ENCODE assay signal across 8 cellular contexts in genomic region chr2:55617160-55618024, GRCh38. TPM values are rescaled to one million over a fixed set of nuclear protein-coding genes. Genes with fewer than 3 reads are reported as not detected.
DNase-seq lines count a peak whose midpoint lies in the region; ATAC-seq and TF ChIP-seq lines count a peak whose summit lies in the region.

Gene PPP4R3B, minus strand, starts transcription at chr2:55617622. Its CDS starts 337 bp downstream, at chr2:55617285.

- peaks cover 0 to 19% of the 10 kb centered on the region in 2 experiments; a peak in 2 of 4 replicates for H3K4me1 ChIP-seq in SK-N-SH (ENCODE audit: control insufficient read depth in 1 of 2, insufficient read depth in 2 of 2, low read depth in 1 of 2, low read length in 1 of 2)
- peaks cover 19% of the 10 kb centered on the region for H3K4me1 ChIP-seq in osteoblast (ENCODE audit: insufficient read depth, low read length)
- peaks cover 22% of the 10 kb centered on the region for H3K4me1 ChIP-seq in thymus (ENCODE audit: control insufficient read depth, insufficient read depth, low read length)

- no peak within 1 kb of the TSS for H3K27ac Mint-ChIP-seq in activated naive CD4-positive, alpha-beta T cell treated with anti-CD3 and anti-CD28 coated beads, Interleukin-2, amount 50 U/mL, for 72 hours
- no peak within 1 kb of the TSS for H3K27ac Mint-ChIP-seq in glutamatergic neuron (ENCODE audit: unreplicated experiment)

- under 1% methylated on average over 48 of the region's 83 CpGs for WGBS in SK-N-SH (ENCODE audit: low lambda C conversion rate)
- under 1% methylated on average over 83 of the region's 83 CpGs for WGBS in thymus

- no peaks in the 10 kb centered on the region for H3K9me3 Mint-ChIP-seq in activated naive CD4-positive, alpha-beta T cell treated with anti-CD3 and anti-CD28 coated beads, Interleukin-2, amount 50 U/mL, for 72 hours
- H3K9me3 Mint-ChIP-seq in glutamatergic neuron (ENCODE audit: unreplicated experiment): peaks cover 5% of the 10 kb centered on the region

- H3K36me3 ChIP-seq in SK-N-SH (replicated peaks in 1 of 2; ENCODE audit: control insufficient read depth in 1 of 2, insufficient read depth in 2 of 2, low read length in 1 of 2): peaks cover 24 to 26% of the 10 kb centered on the region in 2 experiments
- H3K36me3 ChIP-seq in osteoblast (ENCODE audit: insufficient read depth, low read length): peaks cover 18% of the 10 kb centered on the region
- H3K36me3 ChIP-seq in thymus (ENCODE audit: control insufficient read depth, insufficient read depth): peaks cover 8% of the 10 kb centered on the region

- ATAC-seq in HG02588 (IDR thresholded peaks at IDR 0.05; ENCODE audit: unreplicated experiment): peak; percentile 80
- ATAC-seq in activated naive CD4-positive, alpha-beta T cell treated with anti-CD3 and anti-CD28 coated beads, Interleukin-2, amount 50 U/mL, for 72 hours: peak; percentile 88 to 92

- H3K4me1 Mint-ChIP-seq in glutamatergic neuron (ENCODE audit: low read depth, unreplicated experiment): peaks cover 6% of the 10 kb centered on the region

- H3K4me2 ChIP-seq in SK-N-SH (peak within 1 kb of the TSS; percentile 85), osteoblast (ENCODE audit: insufficient read depth, low read length) (peak within 1 kb of the TSS; percentile 93)

- H3K79me2 ChIP-seq in SK-N-SH (ENCODE audit: insufficient read depth) (peaks cover 94% of the 10 kb centered on the region), osteoblast (ENCODE audit: insufficient read depth, low read length) (peaks cover 84% of the 10 kb centered on the region)

- no peaks in the 10 kb centered on the region for H3F3A ChIP-seq in SK-N-SH (replicated peaks; ENCODE audit: insufficient read depth)

- H3K4me3 Mint-ChIP-seq in glutamatergic neuron (ENCODE audit: unreplicated experiment): no peak within 1 kb of the TSS

- DNase-seq in GM10266 (ENCODE audit: extremely low spot score): peak; percentile 90
- peak; percentile 97 for DNase-seq in NCI-H1048 (lab: John Stamatoyannopoulos, UW)
- DNase-seq in SK-N-SH: peak; percentile 93
- DNase-seq in activated naive CD4-positive, alpha-beta T cell treated with anti-CD3 and anti-CD28 coated beads, Interleukin-2, amount 50 U/mL, for 72 hours (ENCODE audit: low spot score in 2 of 2): peak; percentile 96 to 99
- DNase-seq in glutamatergic neuron: peak; percentile 98
- DNase-seq in osteoblast (ENCODE audit: insufficient read length, low spot score, missing footprints): peak; percentile 96

- peak within 1 kb of the TSS; percentile 99 for H3K9ac ChIP-seq in SK-N-SH

- H2AFZ ChIP-seq in SK-N-SH (ENCODE audit: low read depth) (peak within 1 kb of the TSS; percentile 91), osteoblast (ENCODE audit: low read length) (peak within 1 kb of the TSS; percentile 90)

- H3K9me3 ChIP-seq in SK-N-SH: no peaks in the 10 kb centered on the region
- H3K9me3 ChIP-seq in osteoblast (ENCODE audit: low read depth, low read length): no peaks in the 10 kb centered on the region
- H3K9me3 ChIP-seq in thymus (ENCODE audit: control insufficient read depth): no peaks in the 10 kb centered on the region

- H3K4me3 ChIP-seq in SK-N-SH (ENCODE audit: low read depth in 2 of 2, low read length in 1 of 2) (peak within 1 kb of the TSS; percentile 94 to 99), osteoblast (ENCODE audit: insufficient read depth, low read length) (peak within 1 kb of the TSS; percentile 81), thymus (ENCODE audit: low read length) (peak within 1 kb of the TSS; percentile 95)

- H3K36me3 Mint-ChIP-seq in activated naive CD4-positive, alpha-beta T cell treated with anti-CD3 and anti-CD28 coated beads, Interleukin-2, amount 50 U/mL, for 72 hours: peaks cover 4 to 18% of the 10 kb centered on the region in 2 donors
- H3K36me3 Mint-ChIP-seq in glutamatergic neuron (ENCODE audit: unreplicated experiment): no peaks in the 10 kb centered on the region

- H3K27me3 ChIP-seq in SK-N-SH (ENCODE audit: insufficient read depth): no peaks in the 10 kb centered on the region
- H3K27me3 ChIP-seq in osteoblast (ENCODE audit: insufficient read depth, low read length): no peaks in the 10 kb centered on the region
- no peaks in the 10 kb centered on the region for H3K27me3 ChIP-seq in thymus (ENCODE audit: control insufficient read depth, insufficient read depth)

- POLR2A ChIA-PET in SK-N-SH (lab: Yijun Ruan, JAX): interaction anchor here (1.3 to 1.4 kb wide), 2 partner anchors 9 to 197 kb away, joined by 3 to 5 read pairs; partner anchors contain the start of gene CCDC88A

- 0 out of 4 replicates have a peak, but pooled peaks of 1 of the 2 experiments have one; percentile 52 for TF ChIP-seq EP300 in SK-N-SH (IDR thresholded peaks at IDR 0.05; ENCODE audit: borderline replicate concordance in 1 of 2, low read depth in 1 of 2, low read length in 1 of 2)

- H3K27ac ChIP-seq in SK-N-SH (ENCODE audit: low read depth in 2 of 2, low read length in 1 of 2): peak within 1 kb of the TSS; percentile 93 to 94
- H3K27ac ChIP-seq in osteoblast (ENCODE audit: low read depth, low read length): peak within 1 kb of the TSS; percentile 77
- H3K27ac ChIP-seq in thymus (ENCODE audit: low read depth): peak within 1 kb of the TSS; percentile 96

- peak; percentile 6 for TF ChIP-seq CTCF in GM10266 (IDR thresholded peaks at IDR 0.05; ENCODE audit: control insufficient read depth, insufficient read depth, low read depth, missing control alignments)
- TF ChIP-seq CTCF in SK-N-SH (IDR thresholded peaks at IDR 0.05): peak; percentile 32; the same call in 1 of the 2 replicates
- peak; percentile 67 for TF ChIP-seq CTCF in glutamatergic neuron (IDR thresholded peaks at IDR 0.05; ENCODE audit: partially characterized antibody, unreplicated experiment)
- peak; percentile 20 for TF ChIP-seq CTCF in osteoblast (IDR thresholded peaks at IDR 0.05; ENCODE audit: extremely low read depth, low read depth, low read length)

- CTCF ChIA-PET in SK-N-SH (lab: Yijun Ruan, JAX): no interaction called here

- no peak for TF ChIP-seq RAD21 in SK-N-SH (IDR thresholded peaks at IDR 0.05; ENCODE audit: low read length)

- H4K20me1 ChIP-seq in SK-N-SH (ENCODE audit: insufficient read depth): peaks cover 19% of the 10 kb centered on the region
- H4K20me1 ChIP-seq in osteoblast (ENCODE audit: insufficient read depth, low read length): peaks cover 21% of the 10 kb centered on the region

- H3K27me3 Mint-ChIP-seq in glutamatergic neuron (ENCODE audit: unreplicated experiment): no peaks in the 10 kb centered on the region

- no peaks in the 10 kb centered on the region for H3K9me2 ChIP-seq in SK-N-SH

TF ChIP-seq in SK-N-SH, 30 proteins besides CTCF, POLR2A, EP300 and RAD21 (continues in another document):
- no peak for TF ChIP-seq USF2 (IDR thresholded peaks at IDR 0.05; ENCODE audit: borderline replicate concordance, low read depth, low read length)
- TF ChIP-seq MXI1 (IDR thresholded peaks at IDR 0.05; ENCODE audit: low read depth, low read length): peak; percentile 93
- peak; percentile 55; the same call in 1 of the 2 replicates for TF ChIP-seq TCF12 (IDR thresholded peaks at IDR 0.05)
- TF ChIP-seq, protein P1, sequence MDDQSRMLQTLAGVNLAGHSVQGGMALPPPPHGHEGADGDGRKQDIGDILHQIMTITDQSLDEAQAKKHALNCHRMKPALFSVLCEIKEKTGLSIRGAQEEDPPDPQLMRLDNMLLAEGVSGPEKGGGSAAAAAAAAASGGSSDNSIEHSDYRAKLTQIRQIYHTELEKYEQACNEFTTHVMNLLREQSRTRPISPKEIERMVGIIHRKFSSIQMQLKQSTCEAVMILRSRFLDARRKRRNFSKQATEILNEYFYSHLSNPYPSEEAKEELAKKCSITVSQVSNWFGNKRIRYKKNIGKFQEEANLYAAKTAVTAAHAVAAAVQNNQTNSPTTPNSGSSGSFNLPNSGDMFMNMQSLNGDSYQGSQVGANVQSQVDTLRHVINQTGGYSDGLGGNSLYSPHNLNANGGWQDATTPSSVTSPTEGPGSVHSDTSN (IDR thresholded peaks at IDR 0.05): peak; percentile 18; the same call in 1 of the 2 replicates
- peak; percentile 90 for TF ChIP-seq GABPA (IDR thresholded peaks at IDR 0.05; ENCODE audit: low read depth)
- peak; percentile 58 for TF ChIP-seq NRF1 (IDR thresholded peaks at IDR 0.05; ENCODE audit: low read depth, low read length)
- peak; percentile 55; the same call in 1 of the 2 replicates for TF ChIP-seq NFIC (IDR thresholded peaks at IDR 0.05; ENCODE audit: borderline replicate concordance)
- TF ChIP-seq YY1 (IDR thresholded peaks at IDR 0.05; ENCODE audit: low read depth): peak; percentile 97
- no peak for TF ChIP-seq FOSL2 (IDR thresholded peaks at IDR 0.05; ENCODE audit: borderline replicate concordance, low read depth)
- peak; percentile 78; the same call in 1 of the 2 replicates for TF ChIP-seq TAF1 (IDR thresholded peaks at IDR 0.05; ENCODE audit: borderline replicate concordance, low read depth, low read length)
- no peak for TF ChIP-seq IRF3 (IDR thresholded peaks at IDR 0.05; ENCODE audit: low read depth, low read length)
- no peak for TF ChIP-seq MEF2A (IDR thresholded peaks at IDR 0.05; ENCODE audit: borderline replicate concordance, low read depth)
- TF ChIP-seq SMC3 (IDR thresholded peaks at IDR 0.05; ENCODE audit: low read depth, low read length): no peak
- TF ChIP-seq ELF1 (IDR thresholded peaks at IDR 0.05): peak; percentile 97
- no peak for TF ChIP-seq FOXM1 (IDR thresholded peaks at IDR 0.05; ENCODE audit: low read depth)

RNA-seq across cellular contexts. Expression of gene PPP4R3B, which starts in this region (rescaled TPM):
- polyA plus RNA-seq in SK-N-SH (2012; rRNA removed) (9.3 and 11.0 TPM in 2 replicates), thymus (45.9 TPM)
- 12.1 and 14.0 TPM in 2 replicates for polyA plus RNA-seq in SK-N-SH (2012; cell fraction: cytosol; rRNA removed)
- polyA plus RNA-seq in SK-N-SH (2012; cell fraction: nucleus; rRNA removed): 12.4 and 13.3 TPM in 2 replicates
- 10 to 100 TPM; 53.4 to 76.0 TPM for total RNA-seq in activated naive CD4-positive, alpha-beta T cell treated with anti-CD3 and anti-CD28 coated beads, Interleukin-2, amount 50 U/mL, for 72 hours
- total RNA-seq in glutamatergic neuron (ENCODE audit: unreplicated experiment) (55.0 TPM), osteoblast (36.5 and 37.6 TPM in 2 replicates)

Comparison
In these comparisons a context has a peak if more than half of its experiments do, and no peak if none do; other contexts are left out.
1. Peak in every context shown above with its lines: DNase-seq, ATAC-seq, H3K4me3 ChIP-seq and H3K27ac ChIP-seq.
2. CTCF ChIP-seq: peak in every context shown above with its lines; median percentile 67 in glutamatergic neuron; 32 in SK-N-SH; 20 in osteoblast; 6 in GM10266.